Comparison of ENCODE assay signal across 14 cellular contexts in the genomic region with DNA sequence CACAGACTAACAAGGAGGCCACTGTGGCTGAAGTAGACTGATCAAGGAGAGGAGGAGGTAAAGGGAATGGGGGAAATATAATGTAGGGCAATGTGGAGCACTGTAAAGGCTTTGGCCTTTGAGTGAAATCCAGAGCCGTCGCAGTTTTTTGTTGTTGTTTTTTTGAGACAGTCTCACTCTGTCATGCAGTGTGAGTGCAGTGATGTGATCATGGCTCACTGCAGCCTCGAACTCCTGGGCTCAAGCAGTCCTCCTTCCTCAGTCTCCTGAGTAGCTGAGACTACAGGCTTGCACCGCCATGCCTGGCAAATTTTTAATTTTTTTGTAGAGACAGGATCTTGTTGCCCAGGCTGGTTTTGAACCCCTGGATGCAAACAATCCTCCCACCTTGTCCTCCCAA. TPM values are rescaled to one million over a fixed set of nuclear protein-coding genes. Genes with fewer than 3 reads are reported as not detected.
DNase-seq lines count a peak whose midpoint lies in the region; ATAC-seq and TF ChIP-seq lines count a peak whose summit lies in the region.
"Had no signal": no experiment of that assay in that cellular context is flagged by ENCODE, and none has a peak within 500 bp of the region (broad histone marks: within the 10 kb centered on the region; RNA-seq: fewer than 3 reads in every experiment).

No MANE protein-coding gene starts in this region.

- H3K56ac ChIP-seq in H9 (ENCODE audit: insufficient read length, low read depth, low read length), result no peak overlapping the region

- no peak overlapping the region for H3K27ac ChIP-seq in H9 (ENCODE audit: insufficient read length, low read depth, low read length)
- no peak overlapping the region for H3K27ac ChIP-seq in foreskin keratinocyte

- no peak overlapping the region for H2BK120ac ChIP-seq in H9 (ENCODE audit: low read depth, low read length, poor library complexity, severe bottlenecking)

- no peak overlapping the region for H2BK20ac ChIP-seq in H9 (ENCODE audit: low read depth, low read length, poor library complexity, severe bottlenecking)

- POLR2A ChIA-PET in activated CD4-positive, alpha-beta memory T cell treated with anti-CD3 and anti-CD28 coated beads, Interleukin-2, amount 10 ng/mL, durations not matched to agents 7 days and 5 days (lab: Charles Lee), result interaction anchor here (0.6 to 1.9 kb wide), 4 partner anchors 27 to 56 kb away, joined by 3 to 6 read pairs (median 4); a partner anchor contains a TSS

- H3K4me1 ChIP-seq in H9 (ENCODE audit: insufficient read depth, low read length) (peaks cover 7% of the 10 kb centered on the region; the same call in 1 of the 2 replicates), foreskin keratinocyte (peaks cover 13% of the 10 kb centered on the region), skeletal muscle satellite cell (ENCODE audit: control insufficient read depth, insufficient read depth, low read length) (peaks cover 28% of the 10 kb centered on the region)

- H3K9me3 Mint-ChIP-seq in H9, result no peaks in the 10 kb centered on the region
- no peaks in the 10 kb centered on the region for H3K9me3 Mint-ChIP-seq in activated CD4-positive, alpha-beta memory T cell treated with anti-CD3 and anti-CD28 coated beads, Interleukin-2, amount 10 ng/mL, durations not matched to agents 7 days and 5 days
- H3K9me3 Mint-ChIP-seq: activated B cell treated with CpG ODN at 0.5 μM for 24 hours had no signal

- H3K18ac ChIP-seq in H9 (ENCODE audit: insufficient read length, low read depth, low read length), result no peak overlapping the region

- no peak overlapping the region for H2AK5ac ChIP-seq in H9 (ENCODE audit: insufficient read length, low read length)

- no peak overlapping the region for H3K14ac ChIP-seq in H9 (ENCODE audit: insufficient read depth, low read length)

- no peaks in the 10 kb centered on the region for H4K20me1 ChIP-seq in H9 (ENCODE audit: control insufficient read depth, insufficient read depth, insufficient read length)

- peak; percentile 17 for ATAC-seq in foreskin keratinocyte
- ATAC-seq in HG03432 (IDR thresholded peaks at IDR 0.05; ENCODE audit: unreplicated experiment), result no peak
- ATAC-seq in HG03196 (IDR thresholded peaks at IDR 0.05; ENCODE audit: unreplicated experiment), result no peak

- H3K23ac ChIP-seq in H9 (ENCODE audit: insufficient read length, low read depth, low read length), result no peak overlapping the region

- CTCF ChIA-PET in activated CD4-positive, alpha-beta memory T cell treated with anti-CD3 and anti-CD28 coated beads, Interleukin-2, amount 10 ng/mL, durations not matched to agents 7 days and 5 days (lab: Charles Lee), result no interaction called here

- no peak overlapping the region for H3K4me3 Mint-ChIP-seq in H9
- no peak overlapping the region for H3K4me3 Mint-ChIP-seq in activated CD4-positive, alpha-beta memory T cell treated with anti-CD3 and anti-CD28 coated beads, Interleukin-2, amount 10 ng/mL, durations not matched to agents 7 days and 5 days
- H3K4me3 Mint-ChIP-seq: activated B cell treated with CpG ODN at 0.5 μM for 24 hours had no signal

- H3K27ac Mint-ChIP-seq in H9, result peak overlapping the region; percentile 54 to 84 (median 79); a peak in 6 of 7 replicates
- H3K27ac Mint-ChIP-seq in activated CD4-positive, alpha-beta memory T cell treated with anti-CD3 and anti-CD28 coated beads, Interleukin-2, amount 10 ng/mL, durations not matched to agents 7 days and 5 days, result peak overlapping the region; percentile 26
- H3K27ac Mint-ChIP-seq: activated B cell treated with CpG ODN at 0.5 μM for 24 hours had no signal

- H3K4me3 ChIP-seq in skeletal muscle satellite cell (ENCODE audit: low read length), result no peak overlapping the region
- H3K4me3 ChIP-seq: MG63 had no signal

- no peak overlapping the region for H2BK15ac ChIP-seq in H9 (ENCODE audit: low read depth, low read length)

- no peak overlapping the region for H4K8ac ChIP-seq in H9 (replicated peaks; ENCODE audit: insufficient read length, low read depth, low read length)

- H3K4me2 ChIP-seq in H9 (ENCODE audit: insufficient read depth, insufficient read length, low read length) (no peak overlapping the region), skeletal muscle satellite cell (ENCODE audit: low read length) (peak overlapping the region; percentile 59)

- H3K4ac ChIP-seq in H9 (ENCODE audit: low read depth, low read length), result no peak overlapping the region

- no peak overlapping the region for H3K9ac ChIP-seq in H9 (ENCODE audit: extremely low read depth, insufficient read length, low read length)
- H3K9ac ChIP-seq in skeletal muscle satellite cell (ENCODE audit: low read depth, low read length), result peak overlapping the region; percentile 12

- no peak for DNase-seq in H9
- no peak for DNase-seq in activated CD4-positive, alpha-beta memory T cell treated with anti-CD3 and anti-CD28 coated beads, Interleukin-2, amount 10 ng/mL, durations not matched to agents 7 days and 5 days
- no peak for DNase-seq in foreskin keratinocyte
- no peak for DNase-seq in putamen (ENCODE audit: low spot score)
- DNase-seq: activated B cell treated with CpG ODN at 0.5 μM for 24 hours; activated effector memory CD4-positive, alpha-beta T cell treated with anti-CD3 and anti-CD28 coated beads, Interleukin-2, amount 50 U/mL, for 16 hours; GF-D8; midbrain; NK-92 treated with Interleukin-12 subunit alpha and Interleukin-12 subunit beta, amount 100 ng/mL, for 24 hours; stimulated activated CD4-positive, alpha-beta T cell treated with anti-CD3 and anti-CD28 coated beads, Interleukin-4, amount 100 ng/mL, for 24 hours had no signal

- no peak overlapping the region for H4K5ac ChIP-seq in H9 (ENCODE audit: insufficient read length, low read depth, low read length)

- H2BK5ac ChIP-seq in H9 (ENCODE audit: insufficient read length, low read length), result no peak overlapping the region

- no peaks in the 10 kb centered on the region for H3K27me3 Mint-ChIP-seq in H9 (ENCODE audit: low read depth)
- H3K27me3 Mint-ChIP-seq in activated CD4-positive, alpha-beta memory T cell treated with anti-CD3 and anti-CD28 coated beads, Interleukin-2, amount 10 ng/mL, durations not matched to agents 7 days and 5 days, result no peaks in the 10 kb centered on the region
- H3K27me3 Mint-ChIP-seq: activated B cell treated with CpG ODN at 0.5 μM for 24 hours had no signal

- no peak overlapping the region for H3T11ph ChIP-seq in H9 (ENCODE audit: low read length)

- no peak overlapping the region for H2BK12ac ChIP-seq in H9 (ENCODE audit: insufficient read length, low read depth, low read length)

- peaks cover 33 to 40% of the 10 kb centered on the region in 2 experiments for H3K4me1 Mint-ChIP-seq in H9
- peaks cover 50% of the 10 kb centered on the region for H3K4me1 Mint-ChIP-seq in activated CD4-positive, alpha-beta memory T cell treated with anti-CD3 and anti-CD28 coated beads, Interleukin-2, amount 10 ng/mL, durations not matched to agents 7 days and 5 days

- H3K36me3 ChIP-seq in skeletal muscle satellite cell (ENCODE audit: insufficient read depth, low read length), result peaks cover 4% of the 10 kb centered on the region
- H3K36me3 ChIP-seq: MG63 had no signal

- H3K23me2 ChIP-seq in H9 (ENCODE audit: insufficient read length, low read depth, low read length, poor library complexity, severe bottlenecking), result no peaks in the 10 kb centered on the region

- peaks cover 3 to 7% (median 7%) of the 10 kb centered on the region in 3 experiments; a peak in 6 of 7 replicates for H3K36me3 Mint-ChIP-seq in H9 (ENCODE audit: insufficient read depth in 1 of 3, low read depth in 3 of 3)
- peaks cover 34% of the 10 kb centered on the region for H3K36me3 Mint-ChIP-seq in activated CD4-positive, alpha-beta memory T cell treated with anti-CD3 and anti-CD28 coated beads, Interleukin-2, amount 10 ng/mL, durations not matched to agents 7 days and 5 days (ENCODE audit: low read depth)

- peaks cover 64% of the 10 kb centered on the region; the same call in 1 of the 2 replicates for H3K79me2 ChIP-seq in H9 (ENCODE audit: insufficient read depth, low read length)

- no CpG with 5 or more reads among the region's 4 CpGs for WGBS in H9 (ENCODE audit: extremely low coverage, insufficient read length, low lambda C conversion rate)

- no peak for TF ChIP-seq CTCF in H9 (conservative IDR thresholded peaks at IDR 0.05)
- no peak for TF ChIP-seq CTCF in foreskin keratinocyte (conservative IDR thresholded peaks at IDR 0.05)

- H3K79me1 ChIP-seq in H9 (ENCODE audit: insufficient read depth, low read depth, low read length, poor library complexity, severe bottlenecking), result no peaks in the 10 kb centered on the region

- H3K27me3 ChIP-seq in H9 (ENCODE audit: insufficient read depth, low read length) (no peaks in the 10 kb centered on the region), foreskin keratinocyte (no peaks in the 10 kb centered on the region), skeletal muscle satellite cell (ENCODE audit: control insufficient read depth, insufficient read depth, low read length) (no peaks in the 10 kb centered on the region)
- H3K27me3 ChIP-seq: MG63 had no signal

- H3K9me3 ChIP-seq in H9 (ENCODE audit: control insufficient read depth, low read depth, low read length) (no peaks in the 10 kb centered on the region), skeletal muscle satellite cell (replicated peaks; ENCODE audit: low read length) (no peaks in the 10 kb centered on the region)
- H3K9me3 ChIP-seq: MG63 had no signal

- no peak overlapping the region for H2AFZ ChIP-seq in H9 (ENCODE audit: low read length)

- H4K91ac ChIP-seq in H9 (ENCODE audit: insufficient read length, low read depth, low read length), result no peak overlapping the region

RNA-seq across cellular contexts. Expression of a gene that starts 32.2 kb away (rescaled TPM):
- total RNA-seq in H9 (2021) (123 and 132 TPM in 2 replicates), foreskin keratinocyte (47.3 and 48.6 TPM in 2 replicates)
- total RNA-seq in activated CD4-positive, alpha-beta memory T cell treated with anti-CD3 and anti-CD28 coated beads, Interleukin-2, amount 10 ng/mL, durations not matched to agents 7 days and 5 days, result 100 to 1,000 TPM; 105 to 106 TPM
- 11.5 and 13.1 TPM in 2 replicates for polyA plus RNA-seq in foreskin keratinocyte
- 39.5 and 41.8 TPM in 2 replicates for total RNA-seq in skeletal muscle satellite cell (2012; rRNA removed)

RNA-seq across cellular contexts. Expression of a gene that starts 32.7 kb away (rescaled TPM):
- 4.4 and 6.1 TPM in 2 replicates for total RNA-seq in H9 (2021)
- 1 to 10 TPM; 6.3 to 7.1 TPM for total RNA-seq in activated CD4-positive, alpha-beta memory T cell treated with anti-CD3 and anti-CD28 coated beads, Interleukin-2, amount 10 ng/mL, durations not matched to agents 7 days and 5 days
- 1.9 and 2.0 TPM in 2 replicates for total RNA-seq in foreskin keratinocyte
- 0.06 TPM in 2 replicates for polyA plus RNA-seq in foreskin keratinocyte
- total RNA-seq in skeletal muscle satellite cell (2012; rRNA removed), result 3.5 and 5.1 TPM in 2 replicates
